Comparison of ENCODE assay signal across 15 cellular contexts in the genomic region with DNA sequence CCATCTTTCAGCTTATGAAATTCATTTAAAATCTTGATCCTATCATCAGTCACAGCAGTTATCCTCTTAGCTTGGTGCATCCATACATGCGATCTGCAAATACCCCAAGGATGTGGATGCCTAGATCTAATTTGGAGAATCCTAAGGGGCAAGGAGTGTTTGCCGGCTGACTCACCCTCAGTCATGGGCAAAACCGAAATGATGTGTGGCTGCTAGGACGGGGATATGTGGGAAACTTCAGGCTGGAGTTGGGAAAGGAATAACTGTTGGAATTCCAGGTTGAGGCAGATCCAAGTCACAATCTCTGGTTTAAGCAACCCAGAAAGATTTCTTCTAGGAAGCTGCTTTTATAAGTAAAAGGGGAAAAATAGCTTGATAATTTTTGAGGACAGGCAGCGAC.
"Had no signal": no experiment of that assay in that cellular context is flagged by ENCODE, and none has a peak within 500 bp of the region (broad histone marks: within the 10 kb centered on the region; RNA-seq: fewer than 3 reads in every experiment).

No MANE protein-coding gene starts in this region.

- H3K27ac ChIP-seq: cardiac muscle cell, dorsolateral prefrontal cortex, foreskin keratinocyte, testis had no signal

- H3K27me3 ChIP-seq: cardiac muscle cell, right atrium auricular region, testis had no signal

- ATAC-seq: activated naive CD4-positive, alpha-beta T cell treated with anti-CD3 and anti-CD28 coated beads, Interleukin-2, amount 50 U/mL, for 72 hours; activated T-cell treated with anti-CD3 and anti-CD28 coated beads, Interleukin-2, amount 50 U/mL, for 4 hours; foreskin keratinocyte had no signal

- H3K4me1 ChIP-seq: foreskin keratinocyte, right atrium auricular region had no signal

- H3K36me3 ChIP-seq: cardiac muscle cell, right atrium auricular region had no signal

- H3K9me3 ChIP-seq: right atrium auricular region, testis had no signal

- DNase-seq: activated CD4-positive, alpha-beta memory T cell treated with anti-CD3 and anti-CD28 coated beads, Interleukin-2, amount 10 ng/mL, durations not matched to agents 7 days and 5 days; activated CD4-positive, alpha-beta T cell treated with anti-CD3 and anti-CD28 coated beads for 4 hours; activated effector memory CD4-positive, alpha-beta T cell treated with anti-CD3 and anti-CD28 coated beads, Interleukin-2, amount 50 U/mL, for 16 hours; activated T-cell treated with anti-CD3 and anti-CD28 coated beads, Interleukin-2, amount 50 U/mL, for 4 hours; dorsolateral prefrontal cortex; erythroblast; foreskin keratinocyte; glutamatergic neuron; nephron progenitor cell; occipital lobe; small intestine; testis had no signal

- H3K4me3 ChIP-seq: cardiac muscle cell, dorsolateral prefrontal cortex, right atrium auricular region, testis had no signal
